Comparison of ENCODE assay signal across 8 cellular contexts in the genomic region with DNA sequence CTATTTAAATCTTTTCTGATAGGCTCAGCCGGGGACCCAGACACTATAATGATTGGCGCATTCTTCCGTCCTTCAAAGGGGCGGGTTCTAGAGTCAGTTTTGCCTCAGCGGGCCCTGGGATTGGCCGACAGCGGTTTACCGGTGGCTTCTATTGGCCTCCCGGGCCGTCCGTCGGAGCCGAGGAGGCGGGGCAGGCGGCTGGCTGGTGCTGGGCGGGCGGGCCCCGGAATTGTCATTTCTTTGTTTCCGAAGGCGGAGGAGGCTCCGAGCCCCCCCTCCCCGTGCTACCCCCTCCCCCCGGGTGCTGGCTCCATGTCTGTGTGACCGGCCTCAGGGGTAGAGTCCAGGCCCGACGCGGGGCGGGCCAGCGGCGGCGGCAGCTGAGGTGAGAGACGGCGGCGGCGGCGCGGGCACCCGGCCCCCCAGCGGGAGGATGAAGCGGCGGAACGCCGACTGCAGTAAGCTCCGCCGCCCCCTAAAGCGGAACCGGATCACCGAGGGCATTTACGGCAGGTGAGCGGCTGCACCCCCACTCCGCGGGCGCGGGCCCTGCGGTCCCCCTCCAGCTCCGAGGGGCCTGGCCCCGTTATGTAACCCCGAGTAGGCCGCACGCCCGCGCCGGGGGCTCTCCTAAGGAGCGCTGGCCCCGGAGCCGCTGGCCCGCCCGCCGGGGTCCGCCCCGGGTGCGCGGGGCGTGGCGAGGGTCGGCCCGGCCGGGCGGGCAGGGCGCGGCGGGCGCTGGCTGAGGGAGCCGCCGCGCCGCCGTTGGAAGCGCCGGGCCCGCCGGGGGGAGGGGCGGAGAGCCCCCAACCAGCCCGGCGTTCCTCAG.
A peak's percentile ranks its signal among the peaks of the same experiment; 100 is the strongest.
DNase-seq lines count a peak whose midpoint lies in the region; ATAC-seq, FAIRE-seq and TF ChIP-seq lines count a peak whose summit lies in the region.

A gene with protein sequence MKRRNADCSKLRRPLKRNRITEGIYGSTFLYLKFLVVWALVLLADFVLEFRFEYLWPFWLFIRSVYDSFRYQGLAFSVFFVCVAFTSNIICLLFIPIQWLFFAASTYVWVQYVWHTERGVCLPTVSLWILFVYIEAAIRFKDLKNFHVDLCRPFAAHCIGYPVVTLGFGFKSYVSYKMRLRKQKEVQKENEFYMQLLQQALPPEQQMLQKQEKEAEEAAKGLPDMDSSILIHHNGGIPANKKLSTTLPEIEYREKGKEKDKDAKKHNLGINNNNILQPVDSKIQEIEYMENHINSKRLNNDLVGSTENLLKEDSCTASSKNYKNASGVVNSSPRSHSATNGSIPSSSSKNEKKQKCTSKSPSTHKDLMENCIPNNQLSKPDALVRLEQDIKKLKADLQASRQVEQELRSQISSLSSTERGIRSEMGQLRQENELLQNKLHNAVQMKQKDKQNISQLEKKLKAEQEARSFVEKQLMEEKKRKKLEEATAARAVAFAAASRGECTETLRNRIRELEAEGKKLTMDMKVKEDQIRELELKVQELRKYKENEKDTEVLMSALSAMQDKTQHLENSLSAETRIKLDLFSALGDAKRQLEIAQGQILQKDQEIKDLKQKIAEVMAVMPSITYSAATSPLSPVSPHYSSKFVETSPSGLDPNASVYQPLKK (plus strand): TSS at position 232 of the 829 bp plus-strand sequence. CDS start 202 bp downstream, at position 434.

- DNase-seq in AG09319 (ENCODE audit: extremely low read depth, low read depth) (peak; percentile 89), NCI-H510A (lab: John Stamatoyannopoulos, UW) (peak; percentile 93), cerebellar nuclear complex (lab: John Stamatoyannopoulos, UW) (peak; percentile 93 to 94)
- peak; percentile 96 for DNase-seq in activated CD4-positive, alpha-beta T cell treated with anti-CD3 and anti-CD28 coated beads for 1 hour
- DNase-seq in stimulated activated CD4-positive, alpha-beta T cell treated with anti-CD3 and anti-CD28 coated beads, Interleukin-12 subunit alpha, Interleukin-12 subunit beta, amount 100 ng/mL, for 24 hours (ENCODE audit: low read depth in 2 of 2), result peak; percentile 93 to 95

- peak; percentile 85 for ATAC-seq in HG03432 (IDR thresholded peaks at IDR 0.05; ENCODE audit: unreplicated experiment)

- TF ChIP-seq CTCF in AG09319 (IDR thresholded peaks at IDR 0.05; ENCODE audit: low read depth, low read length), result no peak

- peak; percentile 36 for TF ChIP-seq POLR2A in GM19099 (IDR thresholded peaks at IDR 0.05; ENCODE audit: extremely low read depth, insufficient read length, low read depth)

- peak; percentile 93 for FAIRE-seq in islet of Langerhans (lab: Jason Lieb, UNC)

Comparison
In these comparisons a context has a peak if more than half of its experiments do, and no peak if none do; other contexts are left out.
1. Peak in every context shown above with its lines: DNase-seq and ATAC-seq.